ENCODE assay signal across 23 cellular contexts in the genomic region with DNA sequence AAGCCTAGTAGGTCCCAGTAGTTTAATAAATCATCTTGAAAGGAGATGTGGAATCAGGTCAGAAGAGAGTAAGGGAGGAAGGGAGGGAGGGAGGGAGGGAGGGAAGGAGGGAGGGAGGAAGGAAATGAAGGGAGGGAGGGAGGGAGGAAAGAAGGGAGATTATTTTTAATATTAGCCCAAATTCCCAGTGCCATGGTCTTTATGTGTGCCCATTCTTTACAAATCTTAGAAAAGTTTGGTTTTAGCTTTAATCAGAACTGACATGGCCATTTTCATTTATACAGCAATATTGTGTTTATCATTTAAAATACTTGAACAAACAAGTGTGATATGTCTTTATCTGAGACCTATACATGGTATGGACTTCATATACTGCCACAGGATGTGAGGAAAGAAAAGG.
A peak's percentile ranks its signal among the peaks of the same experiment; 100 is the strongest.
DNase-seq lines count a peak whose midpoint lies in the region; ATAC-seq, FAIRE-seq and TF ChIP-seq lines count a peak whose summit lies in the region.
"Had no signal": no experiment of that assay in that cellular context is flagged by ENCODE, and none has a peak within 500 bp of the region (broad histone marks: within the 10 kb centered on the region; RNA-seq: fewer than 3 reads in every experiment).

No MANE protein-coding gene starts in this region.

- intact Hi-C loops in A673 (cut with micrococcal nuclease; ENCODE audit: unreplicated experiment) (no loop called here), OCI-LY7 (cut with micrococcal nuclease; ENCODE audit: unreplicated experiment) (no loop called here), K562 (cut with micrococcal nuclease) (no loop called here)
- intact Hi-C loops in CD8-positive, alpha-beta T cell (cut with DNase I, micrococcal nuclease) = no loop called here

- CTCF ChIA-PET in A673 (lab: Charles Lee) (no interaction called here), OCI-LY7 (lab: Charles Lee; ENCODE audit: unreplicated experiment) (no interaction called here), K562 (lab: Yijun Ruan, JAX; ENCODE audit: low intra/inter-chr PET ratio) (no interaction called here)
- CTCF ChIA-PET in CD8-positive, alpha-beta T cell (lab: Charles Lee) = no interaction called here
- CTCF ChIA-PET in activated CD4-positive, alpha-beta T cell treated with anti-CD3 and anti-CD28 coated beads, Interleukin-2, amount 10 ng/mL, durations not matched to agents 7 days and 5 days (lab: Charles Lee) = interaction anchor here (0.6 kb wide), 1 partner anchor 12 kb away, joined by 3 read pairs; no protein-coding TSS in a partner anchor

- peaks cover 21% of the 10 kb centered on the region for H3K27me3 Mint-ChIP-seq in CD8-positive, alpha-beta T cell (ENCODE audit: low read depth)
- H3K27me3 Mint-ChIP-seq in stimulated activated memory B cell treated with anti-CD40 and anti-IgM and Interleukin-4, amounts not matched to agents 10 μg/mL and 1 μg/mL and 100 μg/mL, for 72 hours = peaks cover 30% of the 10 kb centered on the region
- peaks cover 6% of the 10 kb centered on the region for H3K27me3 Mint-ChIP-seq in activated CD4-positive, alpha-beta T cell treated with anti-CD3 and anti-CD28 coated beads, Interleukin-2, amount 10 ng/mL, durations not matched to agents 7 days and 5 days

- TF ChIP-seq RAD21 in K562 (CRISPR knock-in tag; conservative IDR thresholded peaks at IDR 0.05 in 1 of 2, IDR thresholded peaks at IDR 0.05 in 1 of 2) = no peak

- TF ChIP-seq CTCF in A673 (conservative IDR thresholded peaks at IDR 0.05; ENCODE audit: low read depth, low read length) (no peak), OCI-LY7 (conservative IDR thresholded peaks at IDR 0.05; ENCODE audit: low read length) (no peak), K562 (IDR thresholded peaks at IDR 0.05 in 2 of 3, conservative IDR thresholded peaks at IDR 0.05 in 1 of 3; ENCODE audit: insufficient read depth in 2 of 3, low read depth in 1 of 3, low read length in 3 of 3) (no peak)
- TF ChIP-seq CTCF in CD8-positive, alpha-beta T cell (IDR thresholded peaks at IDR 0.05) = no peak

- no peaks in the 10 kb centered on the region for H3K9me3 Mint-ChIP-seq in CD8-positive, alpha-beta T cell
- no peaks in the 10 kb centered on the region for H3K9me3 Mint-ChIP-seq in stimulated activated memory B cell treated with anti-CD40 and anti-IgM and Interleukin-4, amounts not matched to agents 10 μg/mL and 1 μg/mL and 100 μg/mL, for 72 hours
- no peaks in the 10 kb centered on the region for H3K9me3 Mint-ChIP-seq in activated CD4-positive, alpha-beta T cell treated with anti-CD3 and anti-CD28 coated beads, Interleukin-2, amount 10 ng/mL, durations not matched to agents 7 days and 5 days
- H3K9me3 Mint-ChIP-seq: CD4-positive, alpha-beta T cell; CD8-positive, alpha-beta memory T cell had no signal

- peaks cover 3% of the 10 kb centered on the region for H3K27me3 ChIP-seq in A673 (replicated peaks; ENCODE audit: insufficient read depth, low read depth, low read length, poor library complexity)
- no peaks in the 10 kb centered on the region for H3K27me3 ChIP-seq in CD8-positive, alpha-beta T cell (ENCODE audit: insufficient read depth, low read length)
- H3K27me3 ChIP-seq in K562 (ENCODE audit: control insufficient read depth in 2 of 2, insufficient read depth in 2 of 2, low read length in 2 of 2) = no peaks in the 10 kb centered on the region
- H3K27me3 ChIP-seq: BLaER1 treated with 17β-estradiol and CSF1 and Interleukin-3, amounts not matched to agents 10 nM and 100 nM had no signal

- no peaks in the 10 kb centered on the region for H4K20me1 ChIP-seq in OCI-LY7 (ENCODE audit: insufficient read depth, low read length)
- H4K20me1 ChIP-seq in K562 (replicated peaks; ENCODE audit: control insufficient read depth, insufficient read depth, low read length) = no peaks in the 10 kb centered on the region
- H4K20me1 ChIP-seq: BLaER1 treated with 17β-estradiol and CSF1 and Interleukin-3, amounts not matched to agents 10 nM and 100 nM had no signal

- no peaks in the 10 kb centered on the region for H3K36me3 ChIP-seq in A673 (ENCODE audit: insufficient read depth, low read length, poor library complexity, severe bottlenecking)
- no peaks in the 10 kb centered on the region for H3K36me3 ChIP-seq in CD8-positive, alpha-beta T cell (ENCODE audit: insufficient read depth, low read length)
- no peaks in the 10 kb centered on the region for H3K36me3 ChIP-seq in OCI-LY7 (ENCODE audit: insufficient read depth, low read length)
- H3K36me3 ChIP-seq in K562 (ENCODE audit: control insufficient read depth, insufficient read depth, low read length) = no peaks in the 10 kb centered on the region
- H3K36me3 ChIP-seq: BLaER1 treated with 17β-estradiol and CSF1 and Interleukin-3, amounts not matched to agents 10 nM and 100 nM had no signal

- H3K79me2 ChIP-seq in OCI-LY7 (ENCODE audit: insufficient read depth, low read depth, low read length) = no peaks in the 10 kb centered on the region
- no peaks in the 10 kb centered on the region for H3K79me2 ChIP-seq in K562 (ENCODE audit: control insufficient read depth, insufficient read depth, low read length)

- H3K4me1 Mint-ChIP-seq in CD8-positive, alpha-beta T cell (ENCODE audit: low read depth) = no peaks in the 10 kb centered on the region
- H3K4me1 Mint-ChIP-seq in stimulated activated memory B cell treated with anti-CD40 and anti-IgM and Interleukin-4, amounts not matched to agents 10 μg/mL and 1 μg/mL and 100 μg/mL, for 72 hours = no peaks in the 10 kb centered on the region
- H3K4me1 Mint-ChIP-seq in activated CD4-positive, alpha-beta T cell treated with anti-CD3 and anti-CD28 coated beads, Interleukin-2, amount 10 ng/mL, durations not matched to agents 7 days and 5 days = no peaks in the 10 kb centered on the region
- H3K4me1 Mint-ChIP-seq: B cell; CD8-positive, alpha-beta memory T cell had no signal

- no TSS peak for BruUV-seq in A673 (replicated peaks; lab: Mats Ljungman, UMichigan)
- no TSS peak for BruUV-seq in OCI-LY7 (replicated peaks; lab: Mats Ljungman, UMichigan)
- no TSS peak for BruUV-seq in K562 (replicated peaks; lab: Mats Ljungman, UMichigan)

- peaks cover 13% of the 10 kb centered on the region for H3K4me1 ChIP-seq in A673 (ENCODE audit: insufficient read depth, low read length, poor library complexity, severe bottlenecking)
- no peaks in the 10 kb centered on the region for H3K4me1 ChIP-seq in CD8-positive, alpha-beta T cell (ENCODE audit: insufficient read depth, low read length)
- H3K4me1 ChIP-seq in OCI-LY7 (ENCODE audit: insufficient read depth, low read length, poor library complexity, severe bottlenecking) = peaks cover 16% of the 10 kb centered on the region
- no peaks in the 10 kb centered on the region for H3K4me1 ChIP-seq in K562 (replicated peaks in 1 of 2; ENCODE audit: control insufficient read depth in 2 of 2, insufficient read depth in 2 of 2, low read length in 2 of 2)
- H3K4me1 ChIP-seq: BLaER1 treated with 17β-estradiol and CSF1 and Interleukin-3, amounts not matched to agents 10 nM and 100 nM had no signal

- H3K27ac ChIP-seq in A673 (ENCODE audit: low read depth, low read length, poor library complexity, severe bottlenecking) = no peak overlapping the region
- H3K27ac ChIP-seq in CD8-positive, alpha-beta T cell (ENCODE audit: low read depth, low read length) = no peak overlapping the region
- no peak overlapping the region for H3K27ac ChIP-seq in OCI-LY7 (ENCODE audit: low read depth, low read length, poor library complexity, severe bottlenecking)
- H3K27ac ChIP-seq in K562 (ENCODE audit: extremely low read depth, low read depth, low read length) = no peak overlapping the region
- H3K27ac ChIP-seq: BLaER1 treated with 17β-estradiol and CSF1 and Interleukin-3, amounts not matched to agents 10 nM and 100 nM; C4-2B had no signal

- ATAC-seq in CD8-positive, alpha-beta T cell = no peak
- no peak for ATAC-seq in K562
- ATAC-seq in stimulated activated memory B cell treated with anti-CD40 and anti-IgM and Interleukin-4, amounts not matched to agents 10 μg/mL and 1 μg/mL and 100 μg/mL, for 72 hours = no peak
- no peak for ATAC-seq in HG03342 (IDR thresholded peaks at IDR 0.05; ENCODE audit: unreplicated experiment)
- ATAC-seq in HG02610 (IDR thresholded peaks at IDR 0.05; ENCODE audit: unreplicated experiment) = no peak

- no peaks in the 10 kb centered on the region for H3K9me2 ChIP-seq in OCI-LY7 (ENCODE audit: insufficient read depth, low read length)

- no peaks in the 10 kb centered on the region for H3K36me3 Mint-ChIP-seq in CD8-positive, alpha-beta T cell
- H3K36me3 Mint-ChIP-seq in stimulated activated memory B cell treated with anti-CD40 and anti-IgM and Interleukin-4, amounts not matched to agents 10 μg/mL and 1 μg/mL and 100 μg/mL, for 72 hours = no peaks in the 10 kb centered on the region
- H3K36me3 Mint-ChIP-seq in activated CD4-positive, alpha-beta T cell treated with anti-CD3 and anti-CD28 coated beads, Interleukin-2, amount 10 ng/mL, durations not matched to agents 7 days and 5 days (ENCODE audit: low read depth) = no peaks in the 10 kb centered on the region
- H3K36me3 Mint-ChIP-seq: CD8-positive, alpha-beta memory T cell had no signal

- H3K27ac Mint-ChIP-seq in CD8-positive, alpha-beta T cell = peak overlapping the region; percentile 69
- H3K27ac Mint-ChIP-seq in stimulated activated memory B cell treated with anti-CD40 and anti-IgM and Interleukin-4, amounts not matched to agents 10 μg/mL and 1 μg/mL and 100 μg/mL, for 72 hours = no peak overlapping the region
- no peak overlapping the region for H3K27ac Mint-ChIP-seq in activated CD4-positive, alpha-beta T cell treated with anti-CD3 and anti-CD28 coated beads, Interleukin-2, amount 10 ng/mL, durations not matched to agents 7 days and 5 days
- H3K27ac Mint-ChIP-seq: B cell; CD4-positive, alpha-beta T cell; CD8-positive, alpha-beta memory T cell had no signal

- DNase-seq in A673 (ENCODE audit: low spot score) = peak; percentile 17
- no peak for DNase-seq in CD8-positive, alpha-beta T cell
- no peak for DNase-seq in OCI-LY7 (ENCODE audit: low spot score)
- no peak for DNase-seq in K562 (ENCODE audit: extremely low read depth in 1 of 4, low spot score in 3 of 4)
- no peak for DNase-seq in activated CD4-positive, alpha-beta T cell treated with anti-CD3 and anti-CD28 coated beads, Interleukin-2, amount 10 ng/mL, durations not matched to agents 7 days and 5 days
- DNase-seq: 8988T; AML-193; CD4-positive, alpha-beta T cell; CD8-positive, alpha-beta memory T cell; DMS 273 treated with DMSO at 0.1 percent for 48 hours; DMS53; DMS79; GF-D8 had no signal

- H3K9me1 ChIP-seq in K562 (ENCODE audit: control insufficient read depth, insufficient read depth, low read length) = no peaks in the 10 kb centered on the region

- no peak for TF ChIP-seq EP300 in K562 (IDR thresholded peaks at IDR 0.05; ENCODE audit: low read length)

- H3K4me3 ChIP-seq in A673 (ENCODE audit: low read depth, low read length, poor library complexity, severe bottlenecking) (no peak overlapping the region), OCI-LY7 (ENCODE audit: low read depth, low read length, poor library complexity, severe bottlenecking) (no peak overlapping the region), K562 (no peak overlapping the region)
- H3K4me3 ChIP-seq in CD8-positive, alpha-beta T cell (ENCODE audit: low read depth, low read length) = no peak overlapping the region
- H3K4me3 ChIP-seq: BLaER1 treated with 17β-estradiol and CSF1 and Interleukin-3, amounts not matched to agents 10 nM and 100 nM had no signal

- in situ Hi-C loops in K562 (cut with MboI) = no loop called here

- H3K4me2 ChIP-seq in OCI-LY7 (ENCODE audit: low read length) (no peak overlapping the region), K562 (ENCODE audit: insufficient read depth, low read length) (no peak overlapping the region)
- H3K4me2 ChIP-seq: BLaER1 treated with 17β-estradiol and CSF1 and Interleukin-3, amounts not matched to agents 10 nM and 100 nM had no signal

- POLR2A ChIA-PET in A673 (lab: Charles Lee; ENCODE audit: low non-redundant PET) = no interaction called here
- POLR2A ChIA-PET in CD8-positive, alpha-beta T cell (lab: Charles Lee) = interaction anchor here (0.5 kb wide), 1 partner anchor 464 kb away, joined by 3 read pairs; no protein-coding TSS in a partner anchor
- POLR2A ChIA-PET in OCI-LY7 (lab: Charles Lee) = interaction anchor here (0.6 to 0.9 kb wide), 2 partner anchors 236 to 322 kb away, joined by 3 read pairs; no protein-coding TSS in a partner anchor
- POLR2A ChIA-PET in K562 (lab: Yijun Ruan, JAX) = interaction anchor here (0.9 to 1.2 kb wide), 2 partner anchors 11 to 12 kb away, joined by 4 read pairs; no protein-coding TSS in a partner anchor
- POLR2A ChIA-PET in activated CD4-positive, alpha-beta T cell treated with anti-CD3 and anti-CD28 coated beads, Interleukin-2, amount 10 ng/mL, durations not matched to agents 7 days and 5 days (lab: Charles Lee) = no interaction called here

- no peak for TF ChIP-seq POLR2A in K562 (conservative IDR thresholded peaks at IDR 0.05)

- H3K9me3 ChIP-seq in A673 (ENCODE audit: low read depth, low read length, poor library complexity, severe bottlenecking) = no peaks in the 10 kb centered on the region
- no peaks in the 10 kb centered on the region for H3K9me3 ChIP-seq in CD8-positive, alpha-beta T cell (ENCODE audit: low read length)
- no peaks in the 10 kb centered on the region for H3K9me3 ChIP-seq in OCI-LY7 (ENCODE audit: low read length)
- no peaks in the 10 kb centered on the region for H3K9me3 ChIP-seq in K562 (replicated peaks; ENCODE audit: control insufficient read depth, insufficient read depth, low read depth, low read length)
- H3K9me3 ChIP-seq: BLaER1 treated with 17β-estradiol and CSF1 and Interleukin-3, amounts not matched to agents 10 nM and 100 nM had no signal

- H2AFZ ChIP-seq in OCI-LY7 (ENCODE audit: low read length) = peak overlapping the region; percentile 71; the same call in 1 of the 2 replicates
- H2AFZ ChIP-seq in K562 (ENCODE audit: low read depth, low read length) = no peak overlapping the region

- H3K4me3 Mint-ChIP-seq in CD8-positive, alpha-beta T cell = no peak overlapping the region
- no peak overlapping the region for H3K4me3 Mint-ChIP-seq in stimulated activated memory B cell treated with anti-CD40 and anti-IgM and Interleukin-4, amounts not matched to agents 10 μg/mL and 1 μg/mL and 100 μg/mL, for 72 hours
- no peak overlapping the region for H3K4me3 Mint-ChIP-seq in activated CD4-positive, alpha-beta T cell treated with anti-CD3 and anti-CD28 coated beads, Interleukin-2, amount 10 ng/mL, durations not matched to agents 7 days and 5 days
- H3K4me3 Mint-ChIP-seq: B cell; CD4-positive, alpha-beta T cell; CD8-positive, alpha-beta memory T cell had no signal

- no peak for FAIRE-seq in K562 (lab: Jason Lieb, UNC)
- FAIRE-seq: A204.1, G401.6, GM12891, GM19239 had no signal

- no peak overlapping the region for H3K9ac ChIP-seq in K562 (ENCODE audit: insufficient read depth in 1 of 2, low read depth in 2 of 2, low read length in 2 of 2)
- H3K9ac ChIP-seq: BLaER1 treated with 17β-estradiol and CSF1 and Interleukin-3, amounts not matched to agents 10 nM and 100 nM had no signal

Comparison
In these comparisons a context has a peak if more than half of its experiments do, and no peak if none do; other contexts are left out.
1. POLR2A ChIA-PET loops: an anchor here in CD8-positive, alpha-beta T cell (0.5 kb wide), OCI-LY7 (0.6 to 0.9 kb wide) and K562 (0.9 to 1.2 kb wide); none called in A673 and activated CD4-positive, alpha-beta T cell treated with anti-CD3 and anti-CD28 coated beads, Interleukin-2, amount 10 ng/mL, durations not matched to agents 7 days and 5 days.